ENCODE assay signal across 1 cellular context in genomic region chr1:212431656-212432055, GRCh38.
TF ChIP-seq lines count a peak whose summit lies in the region.

No MANE protein-coding gene starts in this region.

TF ChIP-seq in SK-N-SH, 30 proteins besides CTCF, POLR2A, EP300 and RAD21 (continued from another document):
- no peak for TF ChIP-seq ZBTB33 (IDR thresholded peaks at IDR 0.05; ENCODE audit: borderline replicate concordance, low read depth)
- TF ChIP-seq FOXJ3 (CRISPR knock-in tag; IDR thresholded peaks at IDR 0.05): no peak
- TF ChIP-seq JUND (IDR thresholded peaks at IDR 0.05): no peak
- no peak for TF ChIP-seq GATA2 (CRISPR knock-in tag; IDR thresholded peaks at IDR 0.05)
- TF ChIP-seq GABPA (IDR thresholded peaks at IDR 0.05; ENCODE audit: low read depth): no peak
- TF ChIP-seq TEAD4 (IDR thresholded peaks at IDR 0.05; ENCODE audit: borderline replicate concordance, insufficient read depth): no peak
- no peak for TF ChIP-seq SMC3 (IDR thresholded peaks at IDR 0.05; ENCODE audit: low read depth, low read length)
- no peak for TF ChIP-seq YY1 (IDR thresholded peaks at IDR 0.05; ENCODE audit: low read depth)
